Comparison of ENCODE assay signal across 9 cellular contexts in genomic region chr3:30615615-30616346, GRCh38. TPM values are rescaled to one million over a fixed set of nuclear protein-coding genes. Genes with fewer than 3 reads are reported as not detected.
DNase-seq lines count a peak whose midpoint lies in the region; ATAC-seq and TF ChIP-seq lines count a peak whose summit lies in the region.
"Had no signal": no experiment of that assay in that cellular context is flagged by ENCODE, and none has a peak within 500 bp of the region (broad histone marks: within the 10 kb centered on the region; RNA-seq: fewer than 3 reads in every experiment).

No MANE protein-coding gene starts in this region.

- H3K9me3 ChIP-seq in lower lobe of right lung (no peaks in the 10 kb centered on the region), gastroesophageal sphincter (no peaks in the 10 kb centered on the region)

- ATAC-seq in Right ventricle myocardium superior (ENCODE audit: poor library complexity): peak; percentile 42
- no peak for ATAC-seq in activated naive CD8-positive, alpha-beta T cell treated with anti-CD3 and anti-CD28 coated beads, Interleukin-2, amount 10 ng/mL, durations not matched to agents 7 days and 5 days (ENCODE audit: low read depth)
- peak in 1 of 2 donors; percentile 27 for ATAC-seq in lower lobe of right lung
- ATAC-seq in HG02588 (IDR thresholded peaks at IDR 0.05; ENCODE audit: unreplicated experiment): no peak
- no peak for ATAC-seq in gastroesophageal sphincter
- ATAC-seq in HG02840 (IDR thresholded peaks at IDR 0.05; ENCODE audit: low FRiP score, unreplicated experiment): no peak
- ATAC-seq: GM12878 had no signal

- no peaks in the 10 kb centered on the region for H3K27me3 Mint-ChIP-seq in activated naive CD8-positive, alpha-beta T cell treated with anti-CD3 and anti-CD28 coated beads, Interleukin-2, amount 10 ng/mL, durations not matched to agents 7 days and 5 days

- TF ChIP-seq EP300 in gastroesophageal sphincter (IDR thresholded peaks at IDR 0.05): no peak

- peaks cover 8% of the 10 kb centered on the region for H3K36me3 ChIP-seq in lower lobe of right lung
- peaks cover 0 to 5% of the 10 kb centered on the region in 2 donors for H3K36me3 ChIP-seq in gastroesophageal sphincter

- WGBS in gastroesophageal sphincter (ENCODE audit: low coverage in 1 of 2), 2 donors: 66 to 68% methylated on average over 3 of the region's 3 CpGs

- peak overlapping the region; percentile 87 for H3K27ac Mint-ChIP-seq in activated naive CD8-positive, alpha-beta T cell treated with anti-CD3 and anti-CD28 coated beads, Interleukin-2, amount 10 ng/mL, durations not matched to agents 7 days and 5 days

- no peaks in the 10 kb centered on the region for H3K27me3 ChIP-seq in lower lobe of right lung (ENCODE audit: low read depth)
- no peaks in the 10 kb centered on the region for H3K27me3 ChIP-seq in gastroesophageal sphincter

- intact Hi-C loops in Right ventricle myocardium superior (cut with DNase I) (no loop called here), cardiac septum (cut with DNase I) (no loop called here), lower lobe of right lung (cut with DNase I) (no loop called here)

- no peak for TF ChIP-seq POLR2A in gastroesophageal sphincter (IDR thresholded peaks at IDR 0.05)

- TF ChIP-seq CTCF in lower lobe of right lung (IDR thresholded peaks at IDR 0.05) (no peak), gastroesophageal sphincter (IDR thresholded peaks at IDR 0.05) (no peak)

- peaks cover 91% of the 10 kb centered on the region for H3K4me1 Mint-ChIP-seq in activated naive CD8-positive, alpha-beta T cell treated with anti-CD3 and anti-CD28 coated beads, Interleukin-2, amount 10 ng/mL, durations not matched to agents 7 days and 5 days

- POLR2A ChIA-PET in activated naive CD8-positive, alpha-beta T cell treated with anti-CD3 and anti-CD28 coated beads, Interleukin-2, amount 10 ng/mL, durations not matched to agents 7 days and 5 days (lab: Charles Lee): interaction anchor here (0.5 to 7.0 kb wide), 8 partner anchors 8 to 917 kb away, joined by 3 to 82 read pairs (median 6); partner anchors contain the start of genes STT3B and TGFBR2

- H3K36me3 Mint-ChIP-seq in activated naive CD8-positive, alpha-beta T cell treated with anti-CD3 and anti-CD28 coated beads, Interleukin-2, amount 10 ng/mL, durations not matched to agents 7 days and 5 days: peaks cover 31% of the 10 kb centered on the region

- H3K4me1 ChIP-seq in lower lobe of right lung (peaks cover 98% of the 10 kb centered on the region), gastroesophageal sphincter (peaks cover 26 to 100% (median 27%) of the 10 kb centered on the region in 3 donors)

- H3K27ac ChIP-seq in lower lobe of right lung: peak overlapping the region; percentile 25
- H3K27ac ChIP-seq in gastroesophageal sphincter: peak overlapping the region in 2 of 4 donors; percentile 4 to 13

- no peak for DNase-seq in Right ventricle myocardium superior
- no peak for DNase-seq in cardiac septum (ENCODE audit: low spot score)
- DNase-seq in activated naive CD8-positive, alpha-beta T cell treated with anti-CD3 and anti-CD28 coated beads, Interleukin-2, amount 10 ng/mL, durations not matched to agents 7 days and 5 days: no peak
- no peak for DNase-seq in lower lobe of right lung
- no peak for DNase-seq in activated effector memory CD4-positive, alpha-beta T cell treated with Interleukin-2 at 50 U/mL for 16 hours

- H3K4me3 ChIP-seq in lower lobe of right lung: no peak overlapping the region
- H3K4me3 ChIP-seq in gastroesophageal sphincter: no peak overlapping the region
- H3K4me3 ChIP-seq: GM12878 had no signal

- H3K4me3 Mint-ChIP-seq in activated naive CD8-positive, alpha-beta T cell treated with anti-CD3 and anti-CD28 coated beads, Interleukin-2, amount 10 ng/mL, durations not matched to agents 7 days and 5 days: peak overlapping the region; percentile 97

- H3K9me3 Mint-ChIP-seq in activated naive CD8-positive, alpha-beta T cell treated with anti-CD3 and anti-CD28 coated beads, Interleukin-2, amount 10 ng/mL, durations not matched to agents 7 days and 5 days: no peaks in the 10 kb centered on the region

RNA-seq across cellular contexts. Expression of gene TGFBR2, which starts 9.4 kb away (rescaled TPM):
- total RNA-seq in Right ventricle myocardium superior (168 TPM), cardiac septum (66.7 TPM), lower lobe of right lung (289 TPM), gastroesophageal sphincter (100 to 1,000 TPM; 174 to 297 (median 231) TPM)
- 10 to 100 TPM; 86.9 to 92.2 TPM for total RNA-seq in activated naive CD8-positive, alpha-beta T cell treated with anti-CD3 and anti-CD28 coated beads, Interleukin-2, amount 10 ng/mL, durations not matched to agents 7 days and 5 days
